ENCODE assay signal across 8 cellular contexts in the genomic region with DNA sequence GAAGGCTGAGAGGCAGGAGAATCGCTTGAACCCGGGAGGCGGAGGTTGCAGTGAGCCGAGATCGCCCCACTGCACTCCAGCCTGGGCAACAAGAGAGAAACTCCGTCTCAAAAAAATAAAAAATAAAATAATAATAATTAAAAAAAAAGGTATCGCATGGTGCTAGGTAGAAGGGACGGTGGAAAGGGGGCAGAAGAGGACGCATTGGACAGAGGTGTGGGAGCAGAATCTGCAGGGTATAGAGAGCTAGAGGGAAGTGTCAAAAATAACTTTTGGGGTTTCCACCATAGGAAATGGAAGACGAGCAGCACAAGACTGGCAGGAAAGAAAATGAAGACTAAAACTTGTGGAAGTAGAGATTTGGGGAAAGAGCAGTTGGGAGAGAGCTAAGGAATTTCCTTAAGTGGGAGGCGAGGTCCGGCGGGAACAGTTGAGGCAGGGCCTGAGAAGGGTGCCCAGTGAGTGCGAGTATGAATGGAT. TPM values are rescaled to one million over a fixed set of nuclear protein-coding genes. Genes with fewer than 3 reads are reported as not detected.
DNase-seq lines count a peak whose midpoint lies in the region; ATAC-seq and TF ChIP-seq lines count a peak whose summit lies in the region.

No MANE protein-coding gene starts in this region.

- no peaks in the 10 kb centered on the region for H3K36me3 ChIP-seq in left lung
- no peaks in the 10 kb centered on the region for H3K36me3 ChIP-seq in tibial nerve

- H3K9me3 ChIP-seq in left lung (no peaks in the 10 kb centered on the region), tibial nerve (no peaks in the 10 kb centered on the region)

- no peak for DNase-seq in stimulated activated naive CD8-positive, alpha-beta T cell treated with anti-CD3 and anti-CD28 coated beads, Interleukin-15, Interleukin-2, amounts not matched to agents 100 U/mL and 50 U/mL, for 24 hours
- DNase-seq in astrocyte of the cerebellum (ENCODE audit: low read depth) (no peak), left lung (no peak), tibial nerve (ENCODE audit: low spot score in 2 of 2) (no peak), SKM-1 treated with dmso at 0.1 percent for 144 hours (lab: John Stamatoyannopoulos, UW; ENCODE audit: unreplicated experiment) (no peak)
- DNase-seq in stimulated activated CD4-positive, alpha-beta T cell treated with anti-CD3 and anti-CD28 coated beads, Interleukin-12 subunit alpha, Interleukin-12 subunit beta, amount 100 ng/mL, for 4 hours, result no peak

- H3K27me3 ChIP-seq in left lung (peaks cover 0 to 38% of the 10 kb centered on the region in 2 donors), tibial nerve (peaks cover 0 to 13% of the 10 kb centered on the region in 2 donors)

- TF ChIP-seq CTCF in astrocyte of the cerebellum (IDR thresholded peaks at IDR 0.05; ENCODE audit: low read depth, low read length, missing control alignments) (no peak), left lung (IDR thresholded peaks at IDR 0.05) (no peak), tibial nerve (IDR thresholded peaks at IDR 0.05) (no peak)

- H3K4me3 ChIP-seq in astrocyte of the cerebellum (ENCODE audit: low read depth, low read length), result peak overlapping the region; percentile 84
- peak overlapping the region; percentile 82 to 84 for H3K4me3 ChIP-seq in left lung
- H3K4me3 ChIP-seq in tibial nerve, result peak overlapping the region; percentile 90 to 98 (median 94)

- H3K27ac ChIP-seq in left lung, result peak overlapping the region; percentile 94 to 98
- peak overlapping the region; percentile 93 to 98 (median 94) for H3K27ac ChIP-seq in tibial nerve

- intact Hi-C loops in left lung (cut with DNase I), result no loop called here

- no peaks in the 10 kb centered on the region for H3K36me3 Mint-ChIP-seq in stimulated activated naive CD8-positive, alpha-beta T cell treated with anti-CD3 and anti-CD28 coated beads, Interleukin-15, Interleukin-2, amounts not matched to agents 100 ng/mL and 50 ng/mL, for 24 hours (ENCODE audit: low read depth)

- 5 to 7% methylated on average over 14 of the region's 14 CpGs for WGBS in tibial nerve, 2 donors

- no peak for TF ChIP-seq POLR2A in tibial nerve (IDR thresholded peaks at IDR 0.05)

- H3K27ac Mint-ChIP-seq in stimulated activated naive CD8-positive, alpha-beta T cell treated with anti-CD3 and anti-CD28 coated beads, Interleukin-15, Interleukin-2, amounts not matched to agents 100 ng/mL and 50 ng/mL, for 24 hours, result peak overlapping the region; percentile 85

- peaks cover 56% of the 10 kb centered on the region for H3K4me1 Mint-ChIP-seq in stimulated activated naive CD8-positive, alpha-beta T cell treated with anti-CD3 and anti-CD28 coated beads, Interleukin-15, Interleukin-2, amounts not matched to agents 100 ng/mL and 50 ng/mL, for 24 hours (ENCODE audit: low read depth)

- in situ Hi-C loops in astrocyte of the cerebellum (cut with HindIII; ENCODE audit: low sequenced_read_pairs), result no loop called here

- H3K4me3 Mint-ChIP-seq in stimulated activated naive CD8-positive, alpha-beta T cell treated with anti-CD3 and anti-CD28 coated beads, Interleukin-15, Interleukin-2, amounts not matched to agents 100 ng/mL and 50 ng/mL, for 24 hours, result peak overlapping the region; percentile 90

- H3K9me3 Mint-ChIP-seq in stimulated activated naive CD8-positive, alpha-beta T cell treated with anti-CD3 and anti-CD28 coated beads, Interleukin-15, Interleukin-2, amounts not matched to agents 100 ng/mL and 50 ng/mL, for 24 hours, result no peaks in the 10 kb centered on the region

- H3K4me1 ChIP-seq in left lung (peaks cover 13 to 56% of the 10 kb centered on the region in 2 donors), tibial nerve (peaks cover 0 to 58% (median 20%) of the 10 kb centered on the region in 4 donors)

- H3K27me3 Mint-ChIP-seq in stimulated activated naive CD8-positive, alpha-beta T cell treated with anti-CD3 and anti-CD28 coated beads, Interleukin-15, Interleukin-2, amounts not matched to agents 100 ng/mL and 50 ng/mL, for 24 hours, result peaks cover 21% of the 10 kb centered on the region

- no peak for ATAC-seq in stimulated activated naive CD8-positive, alpha-beta T cell treated with anti-CD3 and anti-CD28 coated beads, Interleukin-15, Interleukin-2, amounts not matched to agents 100 U/mL and 50 U/mL, for 24 hours
- ATAC-seq in left lung, result peak; percentile 9
- ATAC-seq in GM21360 (IDR thresholded peaks at IDR 0.05; ENCODE audit: unreplicated experiment), result no peak

- no peak for TF ChIP-seq EP300 in tibial nerve (IDR thresholded peaks at IDR 0.05)

RNA-seq across cellular contexts. Expression of gene MKRN2, which starts 0.6 kb away (rescaled TPM):
- 10 to 100 TPM; 20.3 to 23.4 TPM for total RNA-seq in left lung
- 10 to 100 TPM; 35.5 to 49.4 (median 45.3) TPM for total RNA-seq in tibial nerve

RNA-seq across cellular contexts. Expression of gene MKRN2OS, which starts 11.0 kb away (rescaled TPM):
- 1 to 10 TPM in 1 of 2 donors, under 1 TPM in 1; 0.52 to 1.6 TPM for total RNA-seq in left lung
- not detected for total RNA-seq in tibial nerve
